19 cellular contexts compared by ENCODE assay signal in genomic region chr17:83006515-83007455, GRCh38.
DNase-seq lines count a peak whose midpoint lies in the region; TF ChIP-seq lines count a peak whose summit lies in the region.
"Had no signal": no experiment of that assay in that cellular context is flagged by ENCODE, and none has a peak within 500 bp of the region (broad histone marks: within the 10 kb centered on the region; RNA-seq: fewer than 3 reads in every experiment).

No MANE protein-coding gene starts in this region.

- no peak overlapping the region for H2BK12ac ChIP-seq in mesenchymal stem cell (ENCODE audit: low read length in 2 of 2)

- H2AK5ac ChIP-seq in mesenchymal stem cell (ENCODE audit: low read length, severe bottlenecking) = no peak overlapping the region

- H3K27me3 Mint-ChIP-seq in T-helper 2 cell treated with Interferon-gamma antibody and Interleukin-4, amounts not matched to agents 5 μg/mL and 100 μg/mL, for 36 hours (ENCODE audit: low read depth) = no peaks in the 10 kb centered on the region
- H3K27me3 Mint-ChIP-seq: activated CD4-positive, alpha-beta T cell treated with anti-CD3 and anti-CD28 coated beads for 36 hours; CD4-positive, alpha-beta T cell; naive thymus-derived CD8-positive, alpha-beta T cell had no signal

- no peak overlapping the region for H3K4me2 ChIP-seq in mesenchymal stem cell (ENCODE audit: low read length, poor library complexity, severe bottlenecking)

- H3K4me3 Mint-ChIP-seq in T-helper 2 cell treated with Interferon-gamma antibody and Interleukin-4, amounts not matched to agents 5 μg/mL and 100 μg/mL, for 36 hours = no peak overlapping the region
- H3K4me3 Mint-ChIP-seq: activated CD4-positive, alpha-beta T cell treated with anti-CD3 and anti-CD28 coated beads for 36 hours; CD4-positive, alpha-beta T cell; naive thymus-derived CD8-positive, alpha-beta T cell had no signal

- no peaks in the 10 kb centered on the region for H3K9me3 Mint-ChIP-seq in T-helper 2 cell treated with Interferon-gamma antibody and Interleukin-4, amounts not matched to agents 5 μg/mL and 100 μg/mL, for 36 hours
- H3K9me3 Mint-ChIP-seq: CD4-positive, alpha-beta T cell; naive thymus-derived CD8-positive, alpha-beta T cell had no signal

- intact Hi-C loops in esophagus muscularis mucosa (cut with DNase I) = no loop called here

- no peak overlapping the region for H3K14ac ChIP-seq in mesenchymal stem cell (ENCODE audit: low read length in 2 of 2)

- H3K9ac ChIP-seq in mesenchymal stem cell (ENCODE audit: low read length) = peak overlapping the region; percentile 39

- TF ChIP-seq EP300 in esophagus muscularis mucosa (IDR thresholded peaks at IDR 0.05) = no peak

- H3K4me3 ChIP-seq in esophagus muscularis mucosa (peak overlapping the region; percentile 7 to 35 (median 17)), mesenchymal stem cell (ENCODE audit: insufficient read depth in 1 of 2, low read depth in 1 of 2, low read length in 2 of 2) (no peak overlapping the region)
- H3K4me3 ChIP-seq: lung, SJSA1, upper lobe of right lung had no signal

- peaks cover 16% of the 10 kb centered on the region for H3K36me3 Mint-ChIP-seq in T-helper 2 cell treated with Interferon-gamma antibody and Interleukin-4, amounts not matched to agents 5 μg/mL and 100 μg/mL, for 36 hours (ENCODE audit: low read depth)

- no peak for TF ChIP-seq POLR2A in esophagus muscularis mucosa (IDR thresholded peaks at IDR 0.05; ENCODE audit: low read depth)

- H2BK120ac ChIP-seq in mesenchymal stem cell (ENCODE audit: low read depth, low read length) = no peak overlapping the region

- TF ChIP-seq CTCF in esophagus muscularis mucosa (IDR thresholded peaks at IDR 0.05) = no peak

- H3K36me3 ChIP-seq in esophagus muscularis mucosa = peaks cover 0 to 10% (median 5%) of the 10 kb centered on the region in 4 donors
- peaks cover 6 to 34% of the 10 kb centered on the region in 2 experiments for H3K36me3 ChIP-seq in mesenchymal stem cell (ENCODE audit: control insufficient read depth in 1 of 2, insufficient read depth in 2 of 2, low read depth in 1 of 2, low read length in 2 of 2)
- H3K36me3 ChIP-seq: upper lobe of right lung had no signal

- peaks cover 3 to 20% (median 16%) of the 10 kb centered on the region in 4 donors for H3K4me1 ChIP-seq in esophagus muscularis mucosa
- H3K4me1 ChIP-seq in mesenchymal stem cell (ENCODE audit: control insufficient read depth, insufficient read depth, low read depth, low read length) = peaks cover 11% of the 10 kb centered on the region
- H3K4me1 ChIP-seq: upper lobe of right lung had no signal

- H3K9me3 ChIP-seq in esophagus muscularis mucosa = no peaks in the 10 kb centered on the region
- no peaks in the 10 kb centered on the region for H3K9me3 ChIP-seq in mesenchymal stem cell (ENCODE audit: control insufficient read depth, low read length)
- H3K9me3 ChIP-seq: upper lobe of right lung had no signal

- H2AFZ ChIP-seq in mesenchymal stem cell (ENCODE audit: low read depth, low read length) = no peak overlapping the region

- no peak overlapping the region for H2BK5ac ChIP-seq in mesenchymal stem cell (ENCODE audit: low read depth, low read length, poor library complexity, severe bottlenecking)

- H3K79me1 ChIP-seq in mesenchymal stem cell (replicated peaks; ENCODE audit: low read length, poor library complexity, severe bottlenecking) = peaks cover 2% of the 10 kb centered on the region

- no peak overlapping the region for H3K4ac ChIP-seq in mesenchymal stem cell (ENCODE audit: low read depth in 1 of 2, low read length in 2 of 2)

- no peak overlapping the region for H2BK15ac ChIP-seq in mesenchymal stem cell (ENCODE audit: low read depth, poor library complexity, severe bottlenecking)

- H3K23ac ChIP-seq in mesenchymal stem cell (ENCODE audit: low read length in 2 of 2) = no peak overlapping the region

- no peak overlapping the region for H4K8ac ChIP-seq in mesenchymal stem cell (ENCODE audit: low read length)

- H3K27ac ChIP-seq in esophagus muscularis mucosa (replicated peaks in 1 of 4) (peak overlapping the region in 3 of 4 donors; percentile 9 to 60 (median 26)), mesenchymal stem cell (ENCODE audit: low read length, poor library complexity, severe bottlenecking) (no peak overlapping the region)
- H3K27ac ChIP-seq: SJSA1, upper lobe of right lung had no signal

- no peak overlapping the region for H3K18ac ChIP-seq in mesenchymal stem cell (ENCODE audit: low read depth in 1 of 2, low read length in 2 of 2)

- peak overlapping the region; percentile 15 for H3K27ac Mint-ChIP-seq in T-helper 2 cell treated with Interferon-gamma antibody and Interleukin-4, amounts not matched to agents 5 μg/mL and 100 μg/mL, for 36 hours
- H3K27ac Mint-ChIP-seq: activated CD4-positive, alpha-beta T cell treated with anti-CD3 and anti-CD28 coated beads for 36 hours; CD4-positive, alpha-beta T cell had no signal

- DNase-seq in T-helper 2 cell treated with Interferon-gamma antibody and Interleukin-4, amounts not matched to agents 5 μg/mL and 100 μg/mL, for 36 hours (ENCODE audit: low spot score) = no peak
- DNase-seq in T-helper 2 cell (no peak), esophagus muscularis mucosa (ENCODE audit: extremely low spot score) (peak; percentile 89), mesenchymal stem cell (no peak), ureter (ENCODE audit: low spot score) (peak; percentile 26)
- no peak for DNase-seq in central memory CD4-positive, alpha-beta T cell
- DNase-seq in stimulated activated naive CD4-positive, alpha-beta T cell treated with Interleukin-2 at 50 U/mL for 16 hours (lab: John Stamatoyannopoulos, UW) = no peak
- DNase-seq in activated CD4-positive, CD25-positive, alpha-beta regulatory T cell (lab: John Stamatoyannopoulos, UW) = no peak
- DNase-seq: activated CD4-positive, alpha-beta T cell treated with anti-CD3 and anti-CD28 coated beads for 36 hours; activated naive CD4-positive, alpha-beta T cell; anterior cingulate cortex; CD4-positive, alpha-beta T cell; DMS53; naive thymus-derived CD8-positive, alpha-beta T cell; NCI-H1436 treated with DMSO at 0.1 percent for 48 hours; stimulated activated naive CD8-positive, alpha-beta T cell treated with anti-CD3 and anti-CD28 coated beads, Interleukin-15, Interleukin-2, amounts not matched to agents 100 U/mL and 50 U/mL, for 24 hours; upper lobe of right lung had no signal

- H4K91ac ChIP-seq in mesenchymal stem cell (ENCODE audit: low read length) = no peak overlapping the region

- H3K4me1 Mint-ChIP-seq in T-helper 2 cell treated with Interferon-gamma antibody and Interleukin-4, amounts not matched to agents 5 μg/mL and 100 μg/mL, for 36 hours (ENCODE audit: low read depth) = peaks cover 3% of the 10 kb centered on the region
- H3K4me1 Mint-ChIP-seq: activated CD4-positive, alpha-beta T cell treated with anti-CD3 and anti-CD28 coated beads for 36 hours had no signal

- 56% methylated on average over 29 of the region's 38 CpGs for WGBS in esophagus muscularis mucosa
- WGBS in mesenchymal stem cell = 95% methylated on average over 38 of the region's 38 CpGs

- no peaks in the 10 kb centered on the region for H3K27me3 ChIP-seq in esophagus muscularis mucosa
- H3K27me3 ChIP-seq in mesenchymal stem cell (ENCODE audit: control insufficient read depth in 1 of 2, insufficient read depth in 1 of 2, low read length in 2 of 2) = no peaks in the 10 kb centered on the region
- H3K27me3 ChIP-seq: SJSA1, upper lobe of right lung had no signal

Comparison
In these comparisons a context has a peak if more than half of its experiments do, and no peak if none do; other contexts are left out.
1. DNase-seq: peak in esophagus muscularis mucosa (single experiment) and ureter (single experiment); none in T-helper 2 cell treated with Interferon-gamma antibody and Interleukin-4, amounts not matched to agents 5 μg/mL and 100 μg/mL, for 36 hours (single experiment), T-helper 2 cell (0 of 5), mesenchymal stem cell (single experiment), central memory CD4-positive, alpha-beta T cell (single experiment), stimulated activated naive CD4-positive, alpha-beta T cell treated with Interleukin-2 at 50 U/mL for 16 hours (single experiment) and activated CD4-positive, CD25-positive, alpha-beta regulatory T cell (0 of 4).
2. H3K4me3 ChIP-seq: peak in esophagus muscularis mucosa (4 of 4); none in mesenchymal stem cell (0 of 2).